In genomic region chr1:167219646-167220536, GRCh38 we compare ENCODE assay signal across 8 cellular contexts. TPM values are rescaled to one million over a fixed set of nuclear protein-coding genes. Genes with fewer than 3 reads are reported as not detected.
DNase-seq lines count a peak whose midpoint lies in the region; ATAC-seq and TF ChIP-seq lines count a peak whose summit lies in the region.

No MANE protein-coding gene starts in this region.

- no peaks in the 10 kb centered on the region for H3K36me3 ChIP-seq in BJ (ENCODE audit: control insufficient read depth, insufficient read depth, low read length)

- POLR2A ChIA-PET in BJ (lab: Charles Lee), result interaction anchor here (0.6 kb wide), 3 partner anchors 26 to 1974 kb away, joined by 4 to 11 read pairs (median 4); no protein-coding TSS in a partner anchor

- H3K4me3 ChIP-seq in BJ (ENCODE audit: low read depth, low read length), result peak overlapping the region; percentile 78

- DNase-seq in BJ (ENCODE audit: low read depth) (no peak), NCI-H524 treated with DMSO at 0.1 percent for 48 hours (lab: John Stamatoyannopoulos, UW) (peak; percentile 89), dedifferentiated amniotic fluid mesenchymal stem cell (ENCODE audit: extremely low spot score) (peak; percentile 52), left kidney (ENCODE audit: low read depth, low spot score) (peak; percentile 97)
- peak; percentile 95 for DNase-seq in activated CD4-positive, alpha-beta T cell treated with anti-CD3 and anti-CD28 coated beads for 48 hours
- peak; percentile 86 for DNase-seq in stimulated activated CD4-positive, alpha-beta T cell treated with anti-CD3 and anti-CD28 coated beads, Interleukin-2, amount 100 ng/mL, for 4 hours (ENCODE audit: low read depth)

- no peaks in the 10 kb centered on the region for H3K27me3 ChIP-seq in BJ (ENCODE audit: control insufficient read depth, insufficient read depth, low read length)

- no peak for TF ChIP-seq CTCF in BJ (IDR thresholded peaks at IDR 0.05; ENCODE audit: insufficient read depth, low read depth, low read length)

- CTCF ChIA-PET in BJ (lab: Yijun Ruan, JAX), result interaction anchor here (0.6 to 1.7 kb wide), 10 partner anchors 10 to 336 kb away, joined by 3 to 6 read pairs (median 3); no protein-coding TSS in a partner anchor

- ATAC-seq in GM19328 (IDR thresholded peaks at IDR 0.05; ENCODE audit: unreplicated experiment), result peak; percentile 30
- ATAC-seq in HG03460 (IDR thresholded peaks at IDR 0.05; ENCODE audit: unreplicated experiment), result peak; percentile 38

RNA-seq across cellular contexts. Expression of gene POU2F1, which starts 0.8 kb away (rescaled TPM):
- polyA plus RNA-seq in BJ (2011; rRNA removed), result 3.9 and 4.6 TPM in 2 replicates
- 7.5 and 13.4 TPM in 2 replicates for polyA minus RNA-seq in BJ (2011; rRNA and poly(A)+ RNA removed)
